10 cellular contexts compared by ENCODE assay signal in the genomic region with DNA sequence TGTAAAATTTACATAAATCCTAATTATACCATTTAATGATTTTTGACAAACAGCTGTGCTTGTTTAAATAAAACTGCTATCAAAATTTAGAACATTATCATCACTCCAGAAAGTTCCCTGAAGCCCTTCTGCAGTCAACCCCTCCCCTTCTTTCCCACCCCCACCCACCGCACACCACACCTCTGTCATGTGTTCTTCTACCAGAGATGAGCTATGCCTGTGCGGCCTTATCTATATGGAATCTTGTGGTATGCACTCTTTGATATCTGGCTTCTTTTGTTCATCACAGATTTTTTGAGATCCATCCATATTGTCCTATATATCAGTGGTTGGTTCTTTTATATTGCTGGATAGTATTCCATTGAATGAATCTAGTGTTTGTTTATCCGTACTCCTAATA. TPM values are rescaled to one million over a fixed set of nuclear protein-coding genes. Genes with fewer than 3 reads are reported as not detected.
DNase-seq lines count a peak whose midpoint lies in the region; ATAC-seq and TF ChIP-seq lines count a peak whose summit lies in the region.
"Had no signal": no experiment of that assay in that cellular context is flagged by ENCODE, and none has a peak within 500 bp of the region (broad histone marks: within the 10 kb centered on the region; RNA-seq: fewer than 3 reads in every experiment).

No MANE protein-coding gene starts in this region.

- peak overlapping the region; percentile 87 for H3K27ac Mint-ChIP-seq in activated naive CD4-positive, alpha-beta T cell treated with anti-CD3 and anti-CD28 coated beads for 36 hours
- peak overlapping the region in 8 of 9 donors; percentile 26 to 90 (median 68) for H3K27ac Mint-ChIP-seq in naive thymus-derived CD4-positive, alpha-beta T cell

- 51 to 56% methylated on average over 1 to 3 of the region's 3 CpGs for WGBS in transverse colon (ENCODE audit: low coverage in 1 of 2), 2 donors

- peaks cover 21% of the 10 kb centered on the region for H3K36me3 Mint-ChIP-seq in activated naive CD4-positive, alpha-beta T cell treated with anti-CD3 and anti-CD28 coated beads for 36 hours (ENCODE audit: low read depth)
- H3K36me3 Mint-ChIP-seq in activated T-cell treated with anti-CD3 and anti-CD28 coated beads, Interleukin-2, amount 50 U/mL, for 4 hours (ENCODE audit: insufficient read depth), result peaks cover 26% of the 10 kb centered on the region
- H3K36me3 Mint-ChIP-seq in naive thymus-derived CD4-positive, alpha-beta T cell, result peaks cover 10 to 38% (median 32%) of the 10 kb centered on the region in 5 donors

- H3K4me1 ChIP-seq in naive thymus-derived CD4-positive, alpha-beta T cell (ENCODE audit: control insufficient read depth in 2 of 2, insufficient read depth in 2 of 2, low read length in 2 of 2), result peaks cover 75 to 82% of the 10 kb centered on the region in 2 donors
- peaks cover 58 to 87% (median 80%) of the 10 kb centered on the region in 4 donors for H3K4me1 ChIP-seq in transverse colon

- H3K4me1 Mint-ChIP-seq in activated naive CD4-positive, alpha-beta T cell treated with anti-CD3 and anti-CD28 coated beads for 36 hours (ENCODE audit: low read depth), result peaks cover 77% of the 10 kb centered on the region
- peaks cover 91% of the 10 kb centered on the region for H3K4me1 Mint-ChIP-seq in activated T-cell treated with anti-CD3 and anti-CD28 coated beads, Interleukin-2, amount 50 U/mL, for 4 hours (ENCODE audit: low read depth)
- H3K4me1 Mint-ChIP-seq in naive thymus-derived CD4-positive, alpha-beta T cell, result peaks cover 70 to 100% (median 98%) of the 10 kb centered on the region in 7 donors

- H3K27me3 Mint-ChIP-seq in activated naive CD4-positive, alpha-beta T cell treated with anti-CD3 and anti-CD28 coated beads for 36 hours (ENCODE audit: low read depth), result no peaks in the 10 kb centered on the region
- no peaks in the 10 kb centered on the region for H3K27me3 Mint-ChIP-seq in activated T-cell treated with anti-CD3 and anti-CD28 coated beads, Interleukin-2, amount 50 U/mL, for 4 hours (ENCODE audit: low read depth)
- no peaks in the 10 kb centered on the region for H3K27me3 Mint-ChIP-seq in naive thymus-derived CD4-positive, alpha-beta T cell

- CTCF ChIA-PET in activated naive CD4-positive, alpha-beta T cell treated with anti-CD3 and anti-CD28 coated beads for 36 hours (lab: Charles Lee), result interaction anchor here (0.5 to 1.9 kb wide), 3 partner anchors 44 to 445 kb away, joined by 3 to 9 read pairs (median 3); no protein-coding TSS in a partner anchor
- CTCF ChIA-PET in naive thymus-derived CD4-positive, alpha-beta T cell (lab: Charles Lee), result interaction anchor here (0.8 to 1.7 kb wide), 3 partner anchors 11 to 47 kb away, joined by 3 to 4 read pairs (median 4); no protein-coding TSS in a partner anchor

- TF ChIP-seq EP300 in transverse colon (IDR thresholded peaks at IDR 0.05; ENCODE audit: low read depth), result no peak

- H3K4me3 Mint-ChIP-seq in activated naive CD4-positive, alpha-beta T cell treated with anti-CD3 and anti-CD28 coated beads for 36 hours, result peak overlapping the region; percentile 55
- peak overlapping the region; percentile 72 for H3K4me3 Mint-ChIP-seq in activated T-cell treated with anti-CD3 and anti-CD28 coated beads, Interleukin-2, amount 50 U/mL, for 4 hours
- peak overlapping the region; percentile 46 to 100 (median 82) for H3K4me3 Mint-ChIP-seq in naive thymus-derived CD4-positive, alpha-beta T cell

- intact Hi-C loops in activated naive CD4-positive, alpha-beta T cell treated with anti-CD3 and anti-CD28 coated beads for 36 hours (cut with micrococcal nuclease), result loop anchor here (2.0 to 10.0 kb wide), 6 partner anchors 289 to 1401 kb away; no protein-coding TSS in a partner anchor
- intact Hi-C loops in naive thymus-derived CD4-positive, alpha-beta T cell (cut with micrococcal nuclease), result loop anchor here (1.0 to 10.0 kb wide), 6 partner anchors 8 to 1861 kb away; a partner anchor contains a TSS
- intact Hi-C loops in transverse colon (cut with DNase I; ENCODE audit: low total_unique reads), result loop anchor here (5.0 kb wide), 1 partner anchor 1659 kb away; no protein-coding TSS in a partner anchor

- peak; percentile 20 for DNase-seq in activated naive CD4-positive, alpha-beta T cell treated with anti-CD3 and anti-CD28 coated beads for 36 hours
- DNase-seq in activated naive CD4-positive, alpha-beta T cell treated with anti-CD3 and anti-CD28 coated beads, Interleukin-2, amount 50 U/mL, for 16 hours, result no peak
- DNase-seq in activated T-cell treated with anti-CD3 and anti-CD28 coated beads, Interleukin-2, amount 50 U/mL, for 4 hours, result peak; percentile 26
- DNase-seq in naive thymus-derived CD4-positive, alpha-beta T cell, result peak in 7 of 9 donors; percentile 35 to 72 (median 57)
- DNase-seq in transverse colon, result no peak
- DNase-seq in NCI-H345 treated with DMSO at 0.1 percent for 48 hours (lab: John Stamatoyannopoulos, UW; ENCODE audit: unreplicated experiment), result no peak
- DNase-seq: NCI-H2107, Peyer's patch had no signal

- H3K27ac ChIP-seq in naive thymus-derived CD4-positive, alpha-beta T cell (ENCODE audit: low read depth, low read length), result no peak overlapping the region
- peak overlapping the region; percentile 61 to 99 (median 81) for H3K27ac ChIP-seq in transverse colon
- H3K27ac ChIP-seq: Peyer's patch had no signal

- in situ Hi-C loops in transverse colon (cut with MboI; ENCODE audit: low pct_ligation_motif_present in 1 of 4, low pct_unique_long_range_greater_than_20kb in 1 of 4, low sequenced_read_pairs in 3 of 4), result no loop called here

- no peaks in the 10 kb centered on the region for H3K27me3 ChIP-seq in naive thymus-derived CD4-positive, alpha-beta T cell (ENCODE audit: control insufficient read depth in 2 of 2, insufficient read depth in 2 of 2, low read length in 2 of 2)
- no peaks in the 10 kb centered on the region for H3K27me3 ChIP-seq in transverse colon
- H3K27me3 ChIP-seq: Peyer's patch had no signal

- TF ChIP-seq CTCF in transverse colon (IDR thresholded peaks at IDR 0.05), result no peak

- H3K36me3 ChIP-seq in naive thymus-derived CD4-positive, alpha-beta T cell (ENCODE audit: control insufficient read depth in 2 of 3, insufficient read depth in 3 of 3, low read length in 3 of 3), result peaks cover 0 to 7% (median 0%) of the 10 kb centered on the region in 3 experiments
- peaks cover 0 to 6% (median 0%) of the 10 kb centered on the region in 4 donors for H3K36me3 ChIP-seq in transverse colon

- no peak for TF ChIP-seq POLR2A in transverse colon (IDR thresholded peaks at IDR 0.05)

- H3K9me3 ChIP-seq in naive thymus-derived CD4-positive, alpha-beta T cell (ENCODE audit: control insufficient read depth in 2 of 3, low read length in 3 of 3), result no peaks in the 10 kb centered on the region
- H3K9me3 ChIP-seq in transverse colon, result no peaks in the 10 kb centered on the region
- H3K9me3 ChIP-seq: Peyer's patch had no signal

- POLR2A ChIA-PET in naive thymus-derived CD4-positive, alpha-beta T cell (lab: Charles Lee), result interaction anchor here (1.3 to 1.8 kb wide), 2 partner anchors 7 to 44 kb away, joined by 7 to 12 read pairs; a partner anchor contains a TSS

- ATAC-seq in activated T-cell treated with anti-CD3 and anti-CD28 coated beads, Interleukin-2, amount 50 U/mL, for 4 hours, result peak; percentile 28 to 49
- ATAC-seq in naive thymus-derived CD4-positive, alpha-beta T cell, result peak; percentile 82
- ATAC-seq in HG03039 (IDR thresholded peaks at IDR 0.05; ENCODE audit: unreplicated experiment) (no peak), HG03521 (IDR thresholded peaks at IDR 0.05; ENCODE audit: unreplicated experiment) (no peak)

- no peaks in the 10 kb centered on the region for H3K9me3 Mint-ChIP-seq in activated naive CD4-positive, alpha-beta T cell treated with anti-CD3 and anti-CD28 coated beads for 36 hours
- H3K9me3 Mint-ChIP-seq in activated T-cell treated with anti-CD3 and anti-CD28 coated beads, Interleukin-2, amount 50 U/mL, for 4 hours, result no peaks in the 10 kb centered on the region
- H3K9me3 Mint-ChIP-seq in naive thymus-derived CD4-positive, alpha-beta T cell, result peaks cover 0 to 3% (median 0%) of the 10 kb centered on the region in 11 donors

- H3K4me3 ChIP-seq in naive thymus-derived CD4-positive, alpha-beta T cell (ENCODE audit: low read length), result peak overlapping the region; percentile 35
- no peak overlapping the region for H3K4me3 ChIP-seq in transverse colon
- H3K4me3 ChIP-seq: Peyer's patch had no signal

RNA-seq across cellular contexts. Expression of a gene that starts 7.2 kb away (rescaled TPM):
- total RNA-seq in activated naive CD4-positive, alpha-beta T cell treated with anti-CD3 and anti-CD28 coated beads for 36 hours, result 1 to 10 TPM; 7.3 to 8.1 TPM
- total RNA-seq in activated T-cell treated with anti-CD3 and anti-CD28 coated beads, Interleukin-2, amount 50 U/mL, for 4 hours, result 10 to 100 TPM; 12.7 to 16.6 (median 13.9) TPM
- 100 to 1,000 TPM in 2 of 5 experiments, 10 to 100 TPM in 3; 17.8 to 215 (median 23.0) TPM for total RNA-seq in naive thymus-derived CD4-positive, alpha-beta T cell
- polyA plus RNA-seq in naive thymus-derived CD4-positive, alpha-beta T cell, result 10 to 100 TPM; 70.1 to 75.8 TPM
- total RNA-seq in transverse colon, result 10 to 100 TPM; 22.5 to 43.2 (median 40.7) TPM

Comparison
In these comparisons a context has a peak if more than half of its experiments do, and no peak if none do; other contexts are left out.
1. DNase-seq: peak in activated naive CD4-positive, alpha-beta T cell treated with anti-CD3 and anti-CD28 coated beads for 36 hours (single experiment), activated T-cell treated with anti-CD3 and anti-CD28 coated beads, Interleukin-2, amount 50 U/mL, for 4 hours (single experiment) and naive thymus-derived CD4-positive, alpha-beta T cell (7 of 9); none in activated naive CD4-positive, alpha-beta T cell treated with anti-CD3 and anti-CD28 coated beads, Interleukin-2, amount 50 U/mL, for 16 hours (single experiment), transverse colon (single experiment) and NCI-H345 treated with DMSO at 0.1 percent for 48 hours (single experiment).
2. ATAC-seq: peak in activated T-cell treated with anti-CD3 and anti-CD28 coated beads, Interleukin-2, amount 50 U/mL, for 4 hours (2 of 2) and naive thymus-derived CD4-positive, alpha-beta T cell (single experiment); none in HG03039 (single experiment) and HG03521 (single experiment).
3. Peak in every context shown above with its lines, with median percentiles within 50 percentile points of each other: H3K4me3 Mint-ChIP-seq.